In the genomic region with DNA sequence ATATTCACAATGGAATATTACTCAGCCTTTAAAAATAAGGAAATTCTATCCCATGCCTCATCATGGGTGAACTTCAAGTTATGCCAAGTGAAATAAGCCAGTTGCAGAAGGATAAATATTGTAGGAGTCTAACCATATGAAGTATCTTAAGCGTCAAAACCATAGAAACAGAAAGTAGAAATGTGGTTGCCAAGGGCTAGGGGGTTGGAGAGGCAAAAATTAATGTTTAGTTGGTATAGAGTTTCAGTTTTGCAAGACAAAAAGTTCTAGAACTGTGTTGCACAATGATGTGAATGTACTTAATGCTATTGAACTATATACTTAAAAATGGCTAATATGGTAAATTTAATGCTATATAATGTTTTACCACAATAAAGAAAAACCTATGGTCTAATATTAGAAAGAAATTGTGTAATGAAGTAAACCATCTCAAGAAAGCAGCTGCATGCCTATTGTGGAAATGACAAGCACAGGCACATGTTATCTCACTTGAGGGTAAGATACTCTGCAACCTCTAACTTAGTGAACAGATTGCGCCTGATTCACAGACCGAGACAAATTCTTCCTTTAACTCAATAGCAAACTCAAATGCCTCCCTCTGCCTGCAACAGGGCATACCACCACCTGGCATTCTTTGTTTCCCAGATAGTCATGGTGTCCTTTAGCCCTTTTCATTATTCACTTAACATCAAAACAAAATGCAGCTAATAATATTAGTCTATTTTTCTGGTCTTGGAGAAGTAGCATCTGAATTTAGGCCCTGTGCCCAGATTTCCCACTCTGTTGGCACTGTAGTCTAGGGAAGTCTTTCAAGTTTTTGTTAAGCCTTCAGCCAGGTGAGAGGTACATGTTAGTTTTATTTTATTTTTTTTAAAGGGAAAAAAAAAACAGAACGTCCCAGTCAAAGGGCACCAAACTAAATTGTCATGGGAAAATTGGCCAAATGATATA, we compare ENCODE assay signal across 1 cellular context.
TF ChIP-seq lines count a peak whose summit lies in the region.

No MANE protein-coding gene starts in this region.

TF ChIP-seq in GM23338, 12 proteins besides CTCF, POLR2A, EP300 and RAD21 (continued from another document):
- TF ChIP-seq, protein P1, sequence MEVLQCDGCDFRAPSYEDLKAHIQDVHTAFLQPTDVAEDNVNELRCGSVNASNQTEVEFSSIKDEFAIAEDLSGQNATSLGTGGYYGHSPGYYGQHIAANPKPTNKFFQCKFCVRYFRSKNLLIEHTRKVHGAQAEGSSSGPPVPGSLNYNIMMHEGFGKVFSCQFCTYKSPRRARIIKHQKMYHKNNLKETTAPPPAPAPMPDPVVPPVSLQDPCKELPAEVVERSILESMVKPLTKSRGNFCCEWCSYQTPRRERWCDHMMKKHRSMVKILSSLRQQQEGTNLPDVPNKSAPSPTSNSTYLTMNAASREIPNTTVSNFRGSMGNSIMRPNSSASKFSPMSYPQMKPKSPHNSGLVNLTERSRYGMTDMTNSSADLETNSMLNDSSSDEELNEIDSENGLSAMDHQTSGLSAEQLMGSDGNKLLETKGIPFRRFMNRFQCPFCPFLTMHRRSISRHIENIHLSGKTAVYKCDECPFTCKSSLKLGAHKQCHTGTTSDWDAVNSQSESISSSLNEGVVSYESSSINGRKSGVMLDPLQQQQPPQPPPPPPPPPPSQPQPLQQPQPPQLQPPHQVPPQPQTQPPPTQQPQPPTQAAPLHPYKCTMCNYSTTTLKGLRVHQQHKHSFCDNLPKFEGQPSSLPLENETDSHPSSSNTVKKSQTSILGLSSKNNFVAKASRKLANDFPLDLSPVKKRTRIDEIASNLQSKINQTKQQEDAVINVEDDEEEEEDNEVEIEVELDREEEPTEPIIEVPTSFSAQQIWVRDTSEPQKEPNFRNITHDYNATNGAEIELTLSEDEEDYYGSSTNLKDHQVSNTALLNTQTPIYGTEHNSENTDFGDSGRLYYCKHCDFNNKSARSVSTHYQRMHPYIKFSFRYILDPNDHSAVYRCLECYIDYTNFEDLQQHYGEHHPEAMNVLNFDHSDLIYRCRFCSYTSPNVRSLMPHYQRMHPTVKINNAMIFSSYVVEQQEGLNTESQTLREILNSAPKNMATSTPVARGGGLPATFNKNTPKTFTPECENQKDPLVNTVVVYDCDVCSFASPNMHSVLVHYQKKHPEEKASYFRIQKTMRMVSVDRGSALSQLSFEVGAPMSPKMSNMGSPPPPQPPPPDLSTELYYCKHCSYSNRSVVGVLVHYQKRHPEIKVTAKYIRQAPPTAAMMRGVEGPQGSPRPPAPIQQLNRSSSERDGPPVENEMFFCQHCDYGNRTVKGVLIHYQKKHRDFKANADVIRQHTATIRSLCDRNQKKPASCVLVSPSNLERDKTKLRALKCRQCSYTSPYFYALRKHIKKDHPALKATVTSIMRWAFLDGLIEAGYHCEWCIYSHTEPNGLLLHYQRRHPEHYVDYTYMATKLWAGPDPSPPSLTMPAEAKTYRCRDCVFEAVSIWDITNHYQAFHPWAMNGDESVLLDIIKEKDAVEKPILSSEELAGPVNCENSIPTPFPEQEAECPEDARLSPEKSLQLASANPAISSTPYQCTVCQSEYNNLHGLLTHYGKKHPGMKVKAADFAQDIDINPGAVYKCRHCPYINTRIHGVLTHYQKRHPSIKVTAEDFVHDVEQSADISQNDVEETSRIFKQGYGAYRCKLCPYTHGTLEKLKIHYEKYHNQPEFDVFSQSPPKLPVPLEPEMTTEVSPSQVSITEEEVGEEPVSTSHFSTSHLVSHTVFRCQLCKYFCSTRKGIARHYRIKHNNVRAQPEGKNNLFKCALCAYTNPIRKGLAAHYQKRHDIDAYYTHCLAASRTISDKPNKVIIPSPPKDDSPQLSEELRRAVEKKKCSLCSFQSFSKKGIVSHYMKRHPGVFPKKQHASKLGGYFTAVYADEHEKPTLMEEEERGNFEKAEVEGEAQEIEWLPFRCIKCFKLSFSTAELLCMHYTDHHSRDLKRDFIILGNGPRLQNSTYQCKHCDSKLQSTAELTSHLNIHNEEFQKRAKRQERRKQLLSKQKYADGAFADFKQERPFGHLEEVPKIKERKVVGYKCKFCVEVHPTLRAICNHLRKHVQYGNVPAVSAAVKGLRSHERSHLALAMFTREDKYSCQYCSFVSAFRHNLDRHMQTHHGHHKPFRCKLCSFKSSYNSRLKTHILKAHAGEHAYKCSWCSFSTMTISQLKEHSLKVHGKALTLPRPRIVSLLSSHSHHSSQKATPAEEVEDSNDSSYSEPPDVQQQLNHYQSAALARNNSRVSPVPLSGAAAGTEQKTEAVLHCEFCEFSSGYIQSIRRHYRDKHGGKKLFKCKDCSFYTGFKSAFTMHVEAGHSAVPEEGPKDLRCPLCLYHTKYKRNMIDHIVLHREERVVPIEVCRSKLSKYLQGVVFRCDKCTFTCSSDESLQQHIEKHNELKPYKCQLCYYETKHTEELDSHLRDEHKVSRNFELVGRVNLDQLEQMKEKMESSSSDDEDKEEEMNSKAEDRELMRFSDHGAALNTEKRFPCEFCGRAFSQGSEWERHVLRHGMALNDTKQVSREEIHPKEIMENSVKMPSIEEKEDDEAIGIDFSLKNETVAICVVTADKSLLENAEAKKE (CRISPR knock-in tag; IDR thresholded peaks at IDR 0.05) = no peak
- TF ChIP-seq ZNF114 (CRISPR knock-in tag; IDR thresholded peaks at IDR 0.05) (no peak), EZH2 (IDR thresholded peaks at IDR 0.05; ENCODE audit: low read depth, unreplicated experiment) (no peak), ZNF331 (CRISPR knock-in tag; IDR thresholded peaks at IDR 0.05; ENCODE audit: low read depth) (no peak), EZH2phosphoT487 (IDR thresholded peaks at IDR 0.05; ENCODE audit: unreplicated experiment) (no peak), NANOG (IDR thresholded peaks at IDR 0.05; ENCODE audit: borderline replicate concordance) (no peak), CREB1 (CRISPR knock-in tag; IDR thresholded peaks at IDR 0.05; ENCODE audit: low read depth) (no peak), JUNB (IDR thresholded peaks at IDR 0.05; ENCODE audit: unreplicated experiment) (no peak), STAT1 (IDR thresholded peaks at IDR 0.05; ENCODE audit: unreplicated experiment) (no peak)
- TF ChIP-seq, protein P2, sequence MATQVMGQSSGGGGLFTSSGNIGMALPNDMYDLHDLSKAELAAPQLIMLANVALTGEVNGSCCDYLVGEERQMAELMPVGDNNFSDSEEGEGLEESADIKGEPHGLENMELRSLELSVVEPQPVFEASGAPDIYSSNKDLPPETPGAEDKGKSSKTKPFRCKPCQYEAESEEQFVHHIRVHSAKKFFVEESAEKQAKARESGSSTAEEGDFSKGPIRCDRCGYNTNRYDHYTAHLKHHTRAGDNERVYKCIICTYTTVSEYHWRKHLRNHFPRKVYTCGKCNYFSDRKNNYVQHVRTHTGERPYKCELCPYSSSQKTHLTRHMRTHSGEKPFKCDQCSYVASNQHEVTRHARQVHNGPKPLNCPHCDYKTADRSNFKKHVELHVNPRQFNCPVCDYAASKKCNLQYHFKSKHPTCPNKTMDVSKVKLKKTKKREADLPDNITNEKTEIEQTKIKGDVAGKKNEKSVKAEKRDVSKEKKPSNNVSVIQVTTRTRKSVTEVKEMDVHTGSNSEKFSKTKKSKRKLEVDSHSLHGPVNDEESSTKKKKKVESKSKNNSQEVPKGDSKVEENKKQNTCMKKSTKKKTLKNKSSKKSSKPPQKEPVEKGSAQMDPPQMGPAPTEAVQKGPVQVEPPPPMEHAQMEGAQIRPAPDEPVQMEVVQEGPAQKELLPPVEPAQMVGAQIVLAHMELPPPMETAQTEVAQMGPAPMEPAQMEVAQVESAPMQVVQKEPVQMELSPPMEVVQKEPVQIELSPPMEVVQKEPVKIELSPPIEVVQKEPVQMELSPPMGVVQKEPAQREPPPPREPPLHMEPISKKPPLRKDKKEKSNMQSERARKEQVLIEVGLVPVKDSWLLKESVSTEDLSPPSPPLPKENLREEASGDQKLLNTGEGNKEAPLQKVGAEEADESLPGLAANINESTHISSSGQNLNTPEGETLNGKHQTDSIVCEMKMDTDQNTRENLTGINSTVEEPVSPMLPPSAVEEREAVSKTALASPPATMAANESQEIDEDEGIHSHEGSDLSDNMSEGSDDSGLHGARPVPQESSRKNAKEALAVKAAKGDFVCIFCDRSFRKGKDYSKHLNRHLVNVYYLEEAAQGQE (IDR thresholded peaks at IDR 0.05; ENCODE audit: unreplicated experiment) = no peak
- TF ChIP-seq, protein P3, sequence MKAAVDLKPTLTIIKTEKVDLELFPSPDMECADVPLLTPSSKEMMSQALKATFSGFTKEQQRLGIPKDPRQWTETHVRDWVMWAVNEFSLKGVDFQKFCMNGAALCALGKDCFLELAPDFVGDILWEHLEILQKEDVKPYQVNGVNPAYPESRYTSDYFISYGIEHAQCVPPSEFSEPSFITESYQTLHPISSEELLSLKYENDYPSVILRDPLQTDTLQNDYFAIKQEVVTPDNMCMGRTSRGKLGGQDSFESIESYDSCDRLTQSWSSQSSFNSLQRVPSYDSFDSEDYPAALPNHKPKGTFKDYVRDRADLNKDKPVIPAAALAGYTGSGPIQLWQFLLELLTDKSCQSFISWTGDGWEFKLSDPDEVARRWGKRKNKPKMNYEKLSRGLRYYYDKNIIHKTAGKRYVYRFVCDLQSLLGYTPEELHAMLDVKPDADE (IDR thresholded peaks at IDR 0.05) = no peak
